ENCODE assay signal across 1 cellular context in the genomic region with DNA sequence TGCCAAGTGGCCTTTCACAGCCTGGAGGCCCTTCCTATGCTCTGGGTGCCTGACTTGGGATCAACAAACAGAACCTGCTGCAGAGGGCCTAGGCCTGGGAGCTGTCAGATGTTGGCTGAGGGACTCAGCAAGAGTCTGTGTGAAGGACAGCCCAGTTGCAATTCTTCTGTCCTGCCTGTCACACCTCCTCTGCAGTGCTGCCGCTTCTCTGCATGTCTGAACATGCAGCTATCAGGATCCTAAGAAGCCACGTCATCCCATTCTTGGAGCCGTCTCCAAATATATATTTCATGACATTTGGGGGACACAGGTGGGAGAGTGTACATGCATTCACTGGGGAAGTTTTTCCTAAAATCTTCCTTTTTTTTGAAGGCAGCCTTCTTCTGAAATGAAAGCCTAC.
TF ChIP-seq lines count a peak whose summit lies in the region.

No MANE protein-coding gene starts in this region.

TF ChIP-seq in IMR-90, 13 proteins besides CTCF, POLR2A, EP300 and RAD21:
- no peak for TF ChIP-seq MXI1 (IDR thresholded peaks at IDR 0.05; ENCODE audit: borderline replicate concordance, low read depth, low read length)
- TF ChIP-seq MAZ (IDR thresholded peaks at IDR 0.05; ENCODE audit: borderline replicate concordance, low read depth, low read length) = no peak
- no peak for TF ChIP-seq FOS (IDR thresholded peaks at IDR 0.05; ENCODE audit: low read depth, low read length)
- TF ChIP-seq NFE2L2 (IDR thresholded peaks at IDR 0.05; ENCODE audit: low read depth, low read length) = no peak
- TF ChIP-seq MAFK (IDR thresholded peaks at IDR 0.05; ENCODE audit: low read depth, low read length) = no peak
- TF ChIP-seq CEBPB (IDR thresholded peaks at IDR 0.05; ENCODE audit: low read depth, low read length) = no peak
- no peak for TF ChIP-seq RCOR1 (IDR thresholded peaks at IDR 0.05; ENCODE audit: insufficient replicate concordance, low read length)
